ENCODE assay signal across 18 cellular contexts in the genomic region with DNA sequence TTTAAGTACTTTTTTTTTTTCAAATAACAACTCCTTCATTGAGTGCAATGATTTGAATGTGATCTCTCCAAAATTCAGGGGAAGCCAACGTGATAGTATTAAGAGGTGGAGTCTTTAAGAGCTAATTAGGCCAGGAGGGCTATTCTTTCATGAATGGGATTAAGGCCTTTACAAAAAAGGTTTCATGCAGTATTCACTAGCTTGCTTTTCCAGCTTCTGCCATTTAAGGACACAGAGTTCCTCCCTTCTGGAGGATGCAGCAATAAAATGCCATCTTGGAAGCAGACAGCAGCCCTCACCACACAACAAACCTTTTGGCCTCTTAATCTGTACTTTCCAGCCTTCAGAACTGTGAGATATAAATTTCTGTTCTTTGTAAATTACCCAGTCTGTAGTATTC.
"Had no signal": no experiment of that assay in that cellular context is flagged by ENCODE, and none has a peak within 500 bp of the region (broad histone marks: within the 10 kb centered on the region; RNA-seq: fewer than 3 reads in every experiment).

No MANE protein-coding gene starts in this region.

- DNase-seq: cortex of kidney; head of caudate nucleus; left ventricle myocardium superior; lower lobe of right lung; naive thymus-derived CD8-positive, alpha-beta T cell; nephron progenitor cell; right lobe of liver; small intestine; stimulated activated CD4-positive, alpha-beta T cell treated with anti-CD3 and anti-CD28 coated beads, Interleukin-15, amount 100 ng/mL, for 24 hours; stimulated activated CD4-positive, alpha-beta T cell treated with anti-CD3 and anti-CD28 coated beads, Interleukin-2, amount 100 ng/mL, for 48 hours; stimulated activated naive B cell treated with anti-CD40 and anti-IgM and Interleukin-4, amounts not matched to agents 10 μg/mL and 1 μg/mL and 100 μg/mL, for 72 hours; upper lobe of left lung had no signal

- H3K27me3 ChIP-seq: right lobe of liver, tibial nerve, upper lobe of left lung had no signal

- H3K9me3 ChIP-seq: right lobe of liver, thoracic aorta, tibial nerve had no signal

- H3K9ac ChIP-seq: parathyroid adenoma had no signal

- H3K79me2 ChIP-seq: parathyroid adenoma had no signal

- H3K4me1 ChIP-seq: lower lobe of right lung, parathyroid adenoma, right lobe of liver, tibial nerve, upper lobe of left lung had no signal

- H2AFZ ChIP-seq: parathyroid adenoma had no signal

- H3K36me3 ChIP-seq: lower lobe of right lung, right lobe of liver, thoracic aorta, tibial nerve, upper lobe of left lung had no signal

- H3K4me3 ChIP-seq: lower lobe of right lung, right lobe of liver, thoracic aorta, tibial nerve, upper lobe of left lung had no signal

- H3K27ac ChIP-seq: lower lobe of right lung, parathyroid adenoma, right lobe of liver, thoracic aorta, tibial nerve, upper lobe of left lung had no signal

- FAIRE-seq: frontal cortex, keratinocyte, small intestine, urothelium cell line had no signal
